Comparison of ENCODE assay signal across 1 cellular context in genomic region chr18:49207373-49207772, GRCh38.
TF ChIP-seq lines count a peak whose summit lies in the region.

No MANE protein-coding gene starts in this region.

TF ChIP-seq in IMR-90, 13 proteins besides CTCF, POLR2A, EP300 and RAD21:
- no peak for TF ChIP-seq MXI1 (IDR thresholded peaks at IDR 0.05; ENCODE audit: borderline replicate concordance, low read depth, low read length)
- TF ChIP-seq ELK1 (IDR thresholded peaks at IDR 0.05; ENCODE audit: borderline replicate concordance, low read depth, low read length), result no peak
- no peak for TF ChIP-seq MAZ (IDR thresholded peaks at IDR 0.05; ENCODE audit: borderline replicate concordance, low read depth, low read length)
- no peak for TF ChIP-seq FOS (IDR thresholded peaks at IDR 0.05; ENCODE audit: low read depth, low read length)
- no peak for TF ChIP-seq RCOR1 (IDR thresholded peaks at IDR 0.05; ENCODE audit: insufficient replicate concordance, low read length)
- TF ChIP-seq CHD1 (IDR thresholded peaks at IDR 0.05; ENCODE audit: low read depth, low read length), result no peak
- TF ChIP-seq CEBPB (IDR thresholded peaks at IDR 0.05; ENCODE audit: low read depth, low read length), result no peak
